Comparison of ENCODE assay signal across 1 cellular context in genomic region chr10:13100349-13101294, GRCh38.
TF ChIP-seq lines count a peak whose summit lies in the region.

No MANE protein-coding gene starts in this region.

TF ChIP-seq in GM12878, 131 proteins besides CTCF, POLR2A, EP300 and RAD21 (continued from another document):
- TF ChIP-seq BCL3 (IDR thresholded peaks at IDR 0.05; ENCODE audit: borderline replicate concordance, insufficient read depth, low read depth, low read length, poor library complexity, severe bottlenecking) (peak; percentile 6), SUZ12 (IDR thresholded peaks at IDR 0.05; ENCODE audit: unreplicated experiment) (no peak), NR2F1 (conservative IDR thresholded peaks at IDR 0.05) (peak; percentile 24; the same call in 1 of the 2 replicates), RUNX3 (IDR thresholded peaks at IDR 0.05; ENCODE audit: low read length) (0 out of 2 replicates have a peak, but pooled peaks have one; percentile 8), TBL1XR1 (IDR thresholded peaks at IDR 0.05; ENCODE audit: low read depth, low read length) (no peak), TCF7 (IDR thresholded peaks at IDR 0.05; ENCODE audit: borderline replicate concordance) (no peak), NKRF (conservative IDR thresholded peaks at IDR 0.05) (0 out of 2 replicates have a peak, but pooled peaks have one; percentile 4)
